11 cellular contexts compared by ENCODE assay signal in the genomic region with DNA sequence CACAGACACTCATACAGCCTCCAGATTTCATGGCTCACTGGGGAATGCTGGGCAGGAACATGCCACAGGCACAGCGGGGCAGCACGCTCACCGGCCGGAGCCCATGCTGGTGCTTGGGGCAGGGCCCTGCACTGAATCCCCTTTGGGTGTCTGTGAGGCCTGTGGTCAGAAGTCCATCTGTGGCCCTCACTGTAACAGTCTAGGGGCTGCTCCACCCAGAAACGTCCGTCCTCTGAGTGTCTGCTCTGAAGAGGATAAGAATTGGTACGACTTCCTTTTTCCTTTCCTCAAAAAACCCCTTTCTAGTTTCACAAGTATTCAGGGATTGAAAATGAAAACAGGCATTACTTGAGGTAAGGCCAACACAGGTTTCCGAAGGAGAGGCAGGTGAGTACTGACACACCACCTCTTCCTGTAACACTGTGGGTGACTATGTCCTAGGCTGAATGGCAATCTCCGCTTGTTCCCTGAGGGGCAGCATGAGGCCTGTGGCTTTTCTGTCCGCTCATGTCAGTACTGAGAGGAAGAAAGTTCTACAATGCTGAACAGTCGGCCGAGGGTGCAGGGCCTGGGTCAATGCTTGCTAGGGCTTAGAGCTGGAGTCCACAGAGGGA. TPM values are rescaled to one million over a fixed set of nuclear protein-coding genes. Genes with fewer than 3 reads are reported as not detected.
A peak's percentile ranks its signal among the peaks of the same experiment; 100 is the strongest.
DNase-seq lines count a peak whose midpoint lies in the region; ATAC-seq and TF ChIP-seq lines count a peak whose summit lies in the region.
"Had no signal": no experiment of that assay in that cellular context is flagged by ENCODE, and none has a peak within 500 bp of the region (broad histone marks: within the 10 kb centered on the region; RNA-seq: fewer than 3 reads in every experiment).

No MANE protein-coding gene starts in this region.

- H3K36me3 ChIP-seq in A673 (ENCODE audit: insufficient read depth, low read length, poor library complexity, severe bottlenecking) (no peaks in the 10 kb centered on the region), smooth muscle cell (ENCODE audit: low read depth) (no peaks in the 10 kb centered on the region), stomach (peaks cover 11 to 42% (median 36%) of the 10 kb centered on the region in 4 donors)
- H3K36me3 ChIP-seq in naive thymus-derived CD4-positive, alpha-beta T cell (ENCODE audit: control insufficient read depth in 2 of 3, insufficient read depth in 3 of 3, low read length in 3 of 3): peaks cover 0 to 31% (median 0%) of the 10 kb centered on the region in 3 experiments

- TF ChIP-seq EP300 in stomach (IDR thresholded peaks at IDR 0.05): no peak

- no peaks in the 10 kb centered on the region for H3F3A ChIP-seq in smooth muscle cell (ENCODE audit: low read depth)

- H3K79me2 ChIP-seq in smooth muscle cell (ENCODE audit: low read depth): no peaks in the 10 kb centered on the region

- ATAC-seq in GM18870 (IDR thresholded peaks at IDR 0.05; ENCODE audit: unreplicated experiment) (peak; percentile 63), HG02798 (IDR thresholded peaks at IDR 0.05; ENCODE audit: poor library complexity, unreplicated experiment) (peak; percentile 79)
- no peak for ATAC-seq in activated CD8-positive, alpha-beta T cell treated with anti-CD3 and anti-CD28 coated beads, Interleukin-2, amount 10 ng/mL, durations not matched to agents 7 days and 5 days
- no peak for ATAC-seq in naive thymus-derived CD4-positive, alpha-beta T cell

- H4K20me1 ChIP-seq in smooth muscle cell (ENCODE audit: low read depth): peaks cover 17% of the 10 kb centered on the region

- H3K27ac Mint-ChIP-seq in activated CD8-positive, alpha-beta T cell treated with anti-CD3 and anti-CD28 coated beads, Interleukin-2, amount 10 ng/mL, durations not matched to agents 7 days and 5 days: peak overlapping the region; percentile 13
- peak overlapping the region in 4 of 9 donors; percentile 18 to 60 (median 38) for H3K27ac Mint-ChIP-seq in naive thymus-derived CD4-positive, alpha-beta T cell

- H3K9me3 ChIP-seq in A673 (ENCODE audit: low read depth, low read length, poor library complexity, severe bottlenecking): no peaks in the 10 kb centered on the region
- no peaks in the 10 kb centered on the region for H3K9me3 ChIP-seq in smooth muscle cell (replicated peaks; ENCODE audit: low read depth)
- no peaks in the 10 kb centered on the region for H3K9me3 ChIP-seq in stomach
- H3K9me3 ChIP-seq in naive thymus-derived CD4-positive, alpha-beta T cell (ENCODE audit: control insufficient read depth in 2 of 3, low read length in 3 of 3): no peaks in the 10 kb centered on the region
- H3K9me3 ChIP-seq: suprapubic skin had no signal

- no peak for DNase-seq in A673 (ENCODE audit: low spot score)
- no peak for DNase-seq in activated CD8-positive, alpha-beta T cell treated with anti-CD3 and anti-CD28 coated beads, Interleukin-2, amount 10 ng/mL, durations not matched to agents 7 days and 5 days
- no peak for DNase-seq in ureter (ENCODE audit: low spot score)
- no peak for DNase-seq in smooth muscle cell (lab: John Stamatoyannopoulos, UW; ENCODE audit: unreplicated experiment)
- no peak for DNase-seq in stomach
- no peak for DNase-seq in naive thymus-derived CD4-positive, alpha-beta T cell
- DNase-seq: DMS53 had no signal

- no peak overlapping the region for H2AFZ ChIP-seq in smooth muscle cell (ENCODE audit: low read depth)

- no peak overlapping the region for H3K9ac ChIP-seq in smooth muscle cell (ENCODE audit: low read depth)

- BruUV-seq in A673 (replicated peaks; lab: Mats Ljungman, UMichigan): no TSS peak

- H3K4me1 Mint-ChIP-seq in activated CD8-positive, alpha-beta T cell treated with anti-CD3 and anti-CD28 coated beads, Interleukin-2, amount 10 ng/mL, durations not matched to agents 7 days and 5 days (ENCODE audit: low read depth): peaks cover 2% of the 10 kb centered on the region
- H3K4me1 Mint-ChIP-seq in naive thymus-derived CD4-positive, alpha-beta T cell: peaks cover 0 to 35% (median 10%) of the 10 kb centered on the region in 7 donors

- no peak for TF ChIP-seq POLR2A in stomach (IDR thresholded peaks at IDR 0.05)

- intact Hi-C loops in A673 (cut with micrococcal nuclease; ENCODE audit: unreplicated experiment): no loop called here
- intact Hi-C loops in stomach (cut with DNase I; ENCODE audit: low total_unique reads): no loop called here
- intact Hi-C loops in naive thymus-derived CD4-positive, alpha-beta T cell (cut with micrococcal nuclease): no loop called here

- H3K4me1 ChIP-seq in A673 (ENCODE audit: insufficient read depth, low read length, poor library complexity, severe bottlenecking) (no peaks in the 10 kb centered on the region), smooth muscle cell (ENCODE audit: low read depth) (no peaks in the 10 kb centered on the region), stomach (peaks cover 6 to 48% (median 17%) of the 10 kb centered on the region in 4 donors)
- no peaks in the 10 kb centered on the region for H3K4me1 ChIP-seq in naive thymus-derived CD4-positive, alpha-beta T cell (ENCODE audit: control insufficient read depth in 2 of 2, insufficient read depth in 2 of 2, low read length in 2 of 2)

- no peaks in the 10 kb centered on the region for H3K9me3 Mint-ChIP-seq in activated CD8-positive, alpha-beta T cell treated with anti-CD3 and anti-CD28 coated beads, Interleukin-2, amount 10 ng/mL, durations not matched to agents 7 days and 5 days (ENCODE audit: insufficient read depth)
- peaks cover 0 to 2% (median 0%) of the 10 kb centered on the region in 11 donors for H3K9me3 Mint-ChIP-seq in naive thymus-derived CD4-positive, alpha-beta T cell

- POLR2A ChIA-PET in A673 (lab: Charles Lee; ENCODE audit: low non-redundant PET): no interaction called here
- POLR2A ChIA-PET in activated CD8-positive, alpha-beta T cell treated with anti-CD3 and anti-CD28 coated beads, Interleukin-2, amount 10 ng/mL, durations not matched to agents 7 days and 5 days (lab: Charles Lee): no interaction called here
- POLR2A ChIA-PET in naive thymus-derived CD4-positive, alpha-beta T cell (lab: Charles Lee): no interaction called here

- CTCF ChIA-PET in A673 (lab: Charles Lee): no interaction called here
- CTCF ChIA-PET in activated CD8-positive, alpha-beta T cell treated with anti-CD3 and anti-CD28 coated beads, Interleukin-2, amount 10 ng/mL, durations not matched to agents 7 days and 5 days (lab: Charles Lee): no interaction called here
- CTCF ChIA-PET in naive thymus-derived CD4-positive, alpha-beta T cell (lab: Charles Lee): no interaction called here

- H3K27me3 ChIP-seq in A673 (replicated peaks; ENCODE audit: insufficient read depth, low read depth, low read length, poor library complexity) (no peaks in the 10 kb centered on the region), smooth muscle cell (ENCODE audit: low read depth) (no peaks in the 10 kb centered on the region), stomach (no peaks in the 10 kb centered on the region)
- no peaks in the 10 kb centered on the region for H3K27me3 ChIP-seq in naive thymus-derived CD4-positive, alpha-beta T cell (ENCODE audit: control insufficient read depth in 2 of 2, insufficient read depth in 2 of 2, low read length in 2 of 2)
- H3K27me3 ChIP-seq: suprapubic skin had no signal

- peaks cover 8% of the 10 kb centered on the region for H3K36me3 Mint-ChIP-seq in activated CD8-positive, alpha-beta T cell treated with anti-CD3 and anti-CD28 coated beads, Interleukin-2, amount 10 ng/mL, durations not matched to agents 7 days and 5 days (ENCODE audit: low read depth)
- H3K36me3 Mint-ChIP-seq in naive thymus-derived CD4-positive, alpha-beta T cell: peaks cover 0 to 16% (median 4%) of the 10 kb centered on the region in 5 donors

- H3K27me3 Mint-ChIP-seq in activated CD8-positive, alpha-beta T cell treated with anti-CD3 and anti-CD28 coated beads, Interleukin-2, amount 10 ng/mL, durations not matched to agents 7 days and 5 days (ENCODE audit: low read depth): no peaks in the 10 kb centered on the region
- H3K27me3 Mint-ChIP-seq in naive thymus-derived CD4-positive, alpha-beta T cell: no peaks in the 10 kb centered on the region
- H3K27me3 Mint-ChIP-seq: progenitor cell of endocrine pancreas had no signal

- TF ChIP-seq CTCF in A673 (conservative IDR thresholded peaks at IDR 0.05; ENCODE audit: low read depth, low read length): no peak
- no peak for TF ChIP-seq CTCF in smooth muscle cell (IDR thresholded peaks at IDR 0.05; ENCODE audit: borderline replicate concordance, insufficient read depth, poor library complexity, severe bottlenecking)
- TF ChIP-seq CTCF in stomach (IDR thresholded peaks at IDR 0.05): no peak

- H3K27ac ChIP-seq in A673 (ENCODE audit: low read depth, low read length, poor library complexity, severe bottlenecking) (peak overlapping the region; percentile 5), smooth muscle cell (ENCODE audit: low read depth) (no peak overlapping the region), stomach (peak overlapping the region in 2 of 5 donors; percentile 18 to 63)
- no peak overlapping the region for H3K27ac ChIP-seq in naive thymus-derived CD4-positive, alpha-beta T cell (ENCODE audit: low read depth, low read length)
- H3K27ac ChIP-seq: suprapubic skin had no signal

- H3K4me3 Mint-ChIP-seq in activated CD8-positive, alpha-beta T cell treated with anti-CD3 and anti-CD28 coated beads, Interleukin-2, amount 10 ng/mL, durations not matched to agents 7 days and 5 days: no peak overlapping the region
- H3K4me3 Mint-ChIP-seq in naive thymus-derived CD4-positive, alpha-beta T cell: no peak overlapping the region

- no peak overlapping the region for H3K4me2 ChIP-seq in smooth muscle cell

- no peak overlapping the region for H3K4me3 ChIP-seq in A673 (ENCODE audit: low read depth, low read length, poor library complexity, severe bottlenecking)
- H3K4me3 ChIP-seq in smooth muscle cell: no peak overlapping the region
- no peak overlapping the region for H3K4me3 ChIP-seq in stomach
- H3K4me3 ChIP-seq in naive thymus-derived CD4-positive, alpha-beta T cell (ENCODE audit: low read length): no peak overlapping the region
- H3K4me3 ChIP-seq: suprapubic skin had no signal

- 94% methylated on average over 12 of the region's 12 CpGs for WGBS in smooth muscle cell (ENCODE audit: low lambda C conversion rate)
- WGBS in stomach, 5 donors: 80 to 94% (median 88%) methylated on average over 12 of the region's 12 CpGs

RNA-seq across cellular contexts. Expression of a gene that starts 42.5 kb away (rescaled TPM):
- total RNA-seq in A673 (2021): 46.5 and 47.6 TPM in 2 replicates
- total RNA-seq in activated CD8-positive, alpha-beta T cell treated with anti-CD3 and anti-CD28 coated beads, Interleukin-2, amount 10 ng/mL, durations not matched to agents 7 days and 5 days: 10 to 100 TPM; 22.2 to 27.7 TPM
- total RNA-seq in ureter: 20.4 TPM
- total RNA-seq in smooth muscle cell: 23.1 and 24.0 TPM in 2 replicates
- polyA plus RNA-seq in smooth muscle cell: 80.3 and 95.4 TPM in 2 replicates
- total RNA-seq in stomach: 10 to 100 TPM in 1 of 5 donors, 1 to 10 TPM in 3, under 1 TPM in 1; 0.87 to 17.7 (median 2.3) TPM
- polyA plus RNA-seq in stomach: 10 to 100 TPM; 23.8 to 30.8 (median 25.0) TPM
- total RNA-seq in naive thymus-derived CD4-positive, alpha-beta T cell: 10 to 100 TPM; 11.7 to 22.9 (median 19.3) TPM
- 10 to 100 TPM; 23.5 to 47.9 TPM for polyA plus RNA-seq in naive thymus-derived CD4-positive, alpha-beta T cell

RNA-seq across cellular contexts. Expression of a gene that starts 44.7 kb away (rescaled TPM):
- 19.0 and 23.4 TPM in 2 replicates for total RNA-seq in A673 (2021)
- total RNA-seq in activated CD8-positive, alpha-beta T cell treated with anti-CD3 and anti-CD28 coated beads, Interleukin-2, amount 10 ng/mL, durations not matched to agents 7 days and 5 days: 10 to 100 TPM; 15.1 to 15.2 TPM
- total RNA-seq in ureter: 20.2 TPM
- 27.9 and 32.5 TPM in 2 replicates for total RNA-seq in smooth muscle cell
- polyA plus RNA-seq in smooth muscle cell: 30.0 and 36.8 TPM in 2 replicates
- total RNA-seq in stomach: 10 to 100 TPM in 3 of 5 donors, 1 to 10 TPM in 1, not detected in 1; 5.8 to 32.9 (median 19.5) TPM
- 10 to 100 TPM; 12.8 to 27.8 (median 20.3) TPM for polyA plus RNA-seq in stomach
- total RNA-seq in naive thymus-derived CD4-positive, alpha-beta T cell: 10 to 100 TPM in 2 of 5 experiments, 1 to 10 TPM in 3; 7.5 to 15.1 (median 10.0) TPM
- polyA plus RNA-seq in naive thymus-derived CD4-positive, alpha-beta T cell: 10 to 100 TPM in 1 of 2 donors, 1 to 10 TPM in 1; 5.9 to 13.7 TPM

Comparison
In these comparisons a context has a peak if more than half of its experiments do, and no peak if none do; other contexts are left out.
1. ATAC-seq: peak in GM18870 (single experiment) and HG02798 (single experiment); none in activated CD8-positive, alpha-beta T cell treated with anti-CD3 and anti-CD28 coated beads, Interleukin-2, amount 10 ng/mL, durations not matched to agents 7 days and 5 days (single experiment) and naive thymus-derived CD4-positive, alpha-beta T cell (single experiment).